Comparison of ENCODE assay signal across 8 cellular contexts in the genomic region with DNA sequence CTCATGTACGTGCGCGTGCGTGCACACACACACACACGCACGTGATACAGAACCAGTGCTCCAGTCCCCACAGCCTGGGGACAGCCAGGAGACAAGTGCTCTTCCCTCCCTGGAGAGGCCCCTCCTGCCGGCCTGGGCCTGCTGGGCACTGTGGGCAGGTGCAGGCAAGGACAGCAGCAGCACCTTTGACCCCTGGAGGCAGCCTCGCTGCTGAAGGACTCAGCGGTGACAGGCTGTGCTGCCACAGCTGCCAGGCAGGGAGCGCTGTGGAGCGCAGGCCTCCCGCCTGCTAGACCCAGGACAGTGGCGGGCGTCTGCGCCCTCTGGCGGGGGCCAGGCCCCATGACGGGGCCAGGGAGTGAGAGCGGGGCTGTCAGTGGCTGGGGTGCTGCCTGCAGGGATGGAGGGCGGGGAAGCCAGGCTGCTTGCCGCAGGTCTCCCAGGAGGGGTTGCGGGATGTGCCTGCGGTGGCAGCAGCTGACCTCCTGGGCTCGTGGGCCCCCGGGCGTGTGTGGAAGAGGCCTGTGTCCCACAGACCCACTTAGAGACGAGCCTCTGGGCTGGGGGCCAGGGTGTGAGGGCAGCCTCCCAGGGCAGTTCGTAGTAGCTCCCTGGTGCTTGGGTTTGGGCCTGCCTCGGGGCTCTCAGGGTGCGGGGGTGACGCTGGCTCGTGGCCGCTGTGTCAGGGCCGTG.
DNase-seq lines count a peak whose midpoint lies in the region; ATAC-seq and TF ChIP-seq lines count a peak whose summit lies in the region.

No MANE protein-coding gene starts in this region.

- TF ChIP-seq CTCF in GM10248 (IDR thresholded peaks at IDR 0.05; ENCODE audit: control extremely low read depth, extremely low read depth, low read depth, missing control alignments) (peak; percentile 100), HEK293 (tag by site-specific recombination; IDR thresholded peaks at IDR 0.05) (peak; percentile 100)

- intact Hi-C loops in right cardiac atrium (cut with DNase I) = loop anchor here in 3 of 4 donors (2.0 to 10.0 kb wide), 4 partner anchors 77 to 677 kb away; no protein-coding TSS in a partner anchor
- intact Hi-C loops in sciatic nerve (cut with DNase I) = loop anchor here (10.0 kb wide), 1 partner anchor 677 kb away; no protein-coding TSS in a partner anchor

- H3K36me3 ChIP-seq in HEK293 (ENCODE audit: control insufficient read depth in 2 of 2, insufficient read depth in 1 of 2, low read length in 2 of 2) = peaks cover 0 to 33% of the 10 kb centered on the region in 2 experiments; a peak in 1 of 3 replicates

- H3K4me3 ChIP-seq in HEK293 (ENCODE audit: low read depth, low read length) (no peak overlapping the region), right cardiac atrium (ENCODE audit: low read length) (no peak overlapping the region)

- 39% methylated on average over 33 of the region's 33 CpGs for WGBS in right cardiac atrium

- H3K27ac ChIP-seq in HEK293 (ENCODE audit: extremely low read depth, low read depth, low read length) (no peak overlapping the region), right cardiac atrium (ENCODE audit: low read length) (no peak overlapping the region)

- H3K9me3 ChIP-seq in HEK293 (ENCODE audit: control insufficient read depth, insufficient read depth, low read depth, low read length) (no peaks in the 10 kb centered on the region), right cardiac atrium (ENCODE audit: control insufficient read depth, low read length) (no peaks in the 10 kb centered on the region)

- CTCF ChIA-PET in GM10248 (lab: Yijun Ruan, JAX) = interaction anchor here (0.6 to 3.8 kb wide), 23 partner anchors 9 to 674 kb away, joined by 3 to 37 read pairs (median 5); no protein-coding TSS in a partner anchor
- CTCF ChIA-PET in HEK293 (lab: Yijun Ruan, JAX) = interaction anchor here (0.5 to 2.9 kb wide), 38 partner anchors 9 to 1256 kb away, joined by 3 to 30 read pairs (median 4); a partner anchor contains a TSS

- H3K4me1 ChIP-seq in HEK293 (ENCODE audit: control insufficient read depth, insufficient read depth, low read length) = peaks cover 5% of the 10 kb centered on the region
- H3K4me1 ChIP-seq in right cardiac atrium (ENCODE audit: control insufficient read depth, insufficient read depth, low read length) = no peaks in the 10 kb centered on the region

- POLR2A ChIA-PET in GM10248 (lab: Yijun Ruan, JAX) (no interaction called here), HEK293 (lab: Yijun Ruan, JAX) (no interaction called here)

- peak; percentile 98 for DNase-seq in GM10248 (ENCODE audit: extremely low spot score)
- peak; percentile 62 to 79 (median 75) for DNase-seq in NCI-H1417 (lab: John Stamatoyannopoulos, UW)
- DNase-seq in T-helper 22 cell (ENCODE audit: low read depth) = peak; percentile 72
- DNase-seq in amygdala (lab: John Stamatoyannopoulos, UW) = peak in 52 of 56 donors; percentile 22 to 86 (median 61)
- DNase-seq in right cardiac atrium = peak; percentile 85 to 94 (median 93)
- DNase-seq in sciatic nerve (ENCODE audit: low spot score) = peak; percentile 87

- no peaks in the 10 kb centered on the region for H3K27me3 ChIP-seq in right cardiac atrium (ENCODE audit: control insufficient read depth, insufficient read depth)

- ATAC-seq in right cardiac atrium (peak; percentile 80 to 81), sciatic nerve (peak; percentile 77), GM21737 (IDR thresholded peaks at IDR 0.05; ENCODE audit: unreplicated experiment) (no peak)

TF ChIP-seq in HEK293, 187 proteins besides CTCF, POLR2A, EP300 and RAD21 (continues in another document):
- no peak for TF ChIP-seq GLI2 (tag by site-specific recombination; IDR thresholded peaks at IDR 0.05; ENCODE audit: borderline replicate concordance, low read depth)
- TF ChIP-seq ZNF747 (tag by site-specific recombination; IDR thresholded peaks at IDR 0.05) = no peak
- TF ChIP-seq RBAK (tag by site-specific recombination; IDR thresholded peaks at IDR 0.05) = no peak
- TF ChIP-seq ZNF366 (tag by site-specific recombination; conservative IDR thresholded peaks at IDR 0.05) = no peak
- TF ChIP-seq ZNF302 (tag by site-specific recombination; IDR thresholded peaks at IDR 0.05; ENCODE audit: low read depth) = no peak
- TF ChIP-seq GFI1B (tag by site-specific recombination; IDR thresholded peaks at IDR 0.05) = no peak
- TF ChIP-seq ZNF660 (tag by site-specific recombination; IDR thresholded peaks at IDR 0.05) = peak; percentile 88
- 0 out of 2 replicates have a peak, but pooled peaks have one; percentile 21 for TF ChIP-seq BCL11B (tag by site-specific recombination; IDR thresholded peaks at IDR 0.05; ENCODE audit: low read depth)
- no peak for TF ChIP-seq MZF1 (tag by site-specific recombination; IDR thresholded peaks at IDR 0.05; ENCODE audit: borderline replicate concordance)
- TF ChIP-seq SP7 (tag by site-specific recombination; IDR thresholded peaks at IDR 0.05) = peak; percentile 71
- TF ChIP-seq, protein P1, sequence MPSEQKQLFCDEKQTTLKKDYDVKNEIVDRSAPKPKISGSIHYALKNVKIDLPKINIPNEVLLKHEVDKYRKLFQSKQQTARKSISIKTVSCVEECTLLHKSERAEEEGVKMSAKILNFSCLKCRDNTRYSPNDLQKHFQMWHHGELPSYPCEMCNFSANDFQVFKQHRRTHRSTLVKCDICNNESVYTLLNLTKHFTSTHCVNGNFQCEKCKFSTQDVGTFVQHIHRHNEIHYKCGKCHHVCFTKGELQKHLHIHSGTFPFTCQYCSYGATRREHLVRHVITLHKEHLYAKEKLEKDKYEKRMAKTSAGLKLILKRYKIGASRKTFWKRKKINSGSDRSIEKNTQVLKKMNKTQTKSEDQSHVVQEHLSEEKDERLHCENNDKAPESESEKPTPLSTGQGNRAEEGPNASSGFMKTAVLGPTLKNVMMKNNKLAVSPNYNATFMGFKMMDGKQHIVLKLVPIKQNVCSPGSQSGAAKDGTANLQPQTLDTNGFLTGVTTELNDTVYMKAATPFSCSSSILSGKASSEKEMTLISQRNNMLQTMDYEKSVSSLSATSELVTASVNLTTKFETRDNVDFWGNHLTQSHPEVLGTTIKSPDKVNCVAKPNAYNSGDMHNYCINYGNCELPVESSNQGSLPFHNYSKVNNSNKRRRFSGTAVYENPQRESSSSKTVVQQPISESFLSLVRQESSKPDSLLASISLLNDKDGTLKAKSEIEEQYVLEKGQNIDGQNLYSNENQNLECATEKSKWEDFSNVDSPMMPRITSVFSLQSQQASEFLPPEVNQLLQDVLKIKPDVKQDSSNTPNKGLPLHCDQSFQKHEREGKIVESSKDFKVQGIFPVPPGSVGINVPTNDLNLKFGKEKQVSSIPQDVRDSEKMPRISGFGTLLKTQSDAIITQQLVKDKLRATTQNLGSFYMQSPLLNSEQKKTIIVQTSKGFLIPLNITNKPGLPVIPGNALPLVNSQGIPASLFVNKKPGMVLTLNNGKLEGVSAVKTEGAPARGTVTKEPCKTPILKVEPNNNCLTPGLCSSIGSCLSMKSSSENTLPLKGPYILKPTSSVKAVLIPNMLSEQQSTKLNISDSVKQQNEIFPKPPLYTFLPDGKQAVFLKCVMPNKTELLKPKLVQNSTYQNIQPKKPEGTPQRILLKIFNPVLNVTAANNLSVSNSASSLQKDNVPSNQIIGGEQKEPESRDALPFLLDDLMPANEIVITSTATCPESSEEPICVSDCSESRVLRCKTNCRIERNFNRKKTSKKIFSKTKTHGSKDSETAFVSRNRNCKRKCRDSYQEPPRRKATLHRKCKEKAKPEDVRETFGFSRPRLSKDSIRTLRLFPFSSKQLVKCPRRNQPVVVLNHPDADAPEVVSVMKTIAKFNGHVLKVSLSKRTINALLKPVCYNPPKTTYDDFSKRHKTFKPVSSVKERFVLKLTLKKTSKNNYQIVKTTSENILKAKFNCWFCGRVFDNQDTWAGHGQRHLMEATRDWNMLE (tag by site-specific recombination; conservative IDR thresholded peaks at IDR 0.05; ENCODE audit: low read depth) = no peak
- 0 out of 2 replicates have a peak, but pooled peaks have one; percentile 61 for TF ChIP-seq ZNF324 (tag by site-specific recombination; IDR thresholded peaks at IDR 0.05)
- TF ChIP-seq, protein P2, sequence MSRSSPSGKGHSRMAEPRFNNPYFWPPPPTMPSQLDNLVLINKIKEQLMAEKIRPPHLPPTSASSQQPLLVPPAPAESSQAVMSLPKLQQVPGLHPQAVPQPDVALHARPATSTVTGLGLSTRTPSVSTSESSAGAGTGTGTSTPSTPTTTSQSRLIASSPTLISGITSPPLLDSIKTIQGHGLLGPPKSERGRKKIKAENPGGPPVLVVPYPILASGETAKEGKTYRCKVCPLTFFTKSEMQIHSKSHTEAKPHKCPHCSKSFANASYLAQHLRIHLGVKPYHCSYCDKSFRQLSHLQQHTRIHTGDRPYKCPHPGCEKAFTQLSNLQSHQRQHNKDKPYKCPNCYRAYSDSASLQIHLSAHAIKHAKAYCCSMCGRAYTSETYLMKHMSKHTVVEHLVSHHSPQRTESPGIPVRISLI (tag by site-specific recombination; IDR thresholded peaks at IDR 0.05) = no peak
- peak; percentile 44; the same call in 1 of the 2 replicates for TF ChIP-seq YY2 (tag by site-specific recombination; IDR thresholded peaks at IDR 0.05)
- peak; percentile 82 for TF ChIP-seq GLIS1 (tag by site-specific recombination; IDR thresholded peaks at IDR 0.05)
